ENCODE assay signal across 2 cellular contexts in the genomic region with DNA sequence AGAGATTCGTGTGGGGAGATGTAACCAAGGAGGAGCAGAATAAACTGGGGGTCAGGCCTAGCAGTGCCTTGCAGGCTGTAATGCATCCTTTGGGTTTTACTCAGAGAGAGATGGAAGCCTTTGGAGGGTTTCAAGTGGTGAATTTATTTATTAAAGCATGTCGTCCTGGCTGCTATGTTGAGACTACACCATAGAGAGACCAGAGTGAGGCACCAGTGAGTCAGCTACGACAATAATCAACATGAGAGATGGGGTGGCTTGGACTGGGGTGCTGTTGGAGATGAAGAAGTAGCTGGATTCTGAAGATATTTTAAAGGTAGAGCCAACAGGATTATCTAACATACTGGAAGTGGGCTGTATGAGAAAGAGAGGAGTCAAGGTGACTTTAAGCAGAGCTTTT.
TF ChIP-seq lines count a peak whose summit lies in the region.

No MANE protein-coding gene starts in this region.

TF ChIP-seq in Ishikawa, 13 proteins besides CTCF, POLR2A, EP300 and RAD21 (continued from another document):
- TF ChIP-seq, protein P1, sequence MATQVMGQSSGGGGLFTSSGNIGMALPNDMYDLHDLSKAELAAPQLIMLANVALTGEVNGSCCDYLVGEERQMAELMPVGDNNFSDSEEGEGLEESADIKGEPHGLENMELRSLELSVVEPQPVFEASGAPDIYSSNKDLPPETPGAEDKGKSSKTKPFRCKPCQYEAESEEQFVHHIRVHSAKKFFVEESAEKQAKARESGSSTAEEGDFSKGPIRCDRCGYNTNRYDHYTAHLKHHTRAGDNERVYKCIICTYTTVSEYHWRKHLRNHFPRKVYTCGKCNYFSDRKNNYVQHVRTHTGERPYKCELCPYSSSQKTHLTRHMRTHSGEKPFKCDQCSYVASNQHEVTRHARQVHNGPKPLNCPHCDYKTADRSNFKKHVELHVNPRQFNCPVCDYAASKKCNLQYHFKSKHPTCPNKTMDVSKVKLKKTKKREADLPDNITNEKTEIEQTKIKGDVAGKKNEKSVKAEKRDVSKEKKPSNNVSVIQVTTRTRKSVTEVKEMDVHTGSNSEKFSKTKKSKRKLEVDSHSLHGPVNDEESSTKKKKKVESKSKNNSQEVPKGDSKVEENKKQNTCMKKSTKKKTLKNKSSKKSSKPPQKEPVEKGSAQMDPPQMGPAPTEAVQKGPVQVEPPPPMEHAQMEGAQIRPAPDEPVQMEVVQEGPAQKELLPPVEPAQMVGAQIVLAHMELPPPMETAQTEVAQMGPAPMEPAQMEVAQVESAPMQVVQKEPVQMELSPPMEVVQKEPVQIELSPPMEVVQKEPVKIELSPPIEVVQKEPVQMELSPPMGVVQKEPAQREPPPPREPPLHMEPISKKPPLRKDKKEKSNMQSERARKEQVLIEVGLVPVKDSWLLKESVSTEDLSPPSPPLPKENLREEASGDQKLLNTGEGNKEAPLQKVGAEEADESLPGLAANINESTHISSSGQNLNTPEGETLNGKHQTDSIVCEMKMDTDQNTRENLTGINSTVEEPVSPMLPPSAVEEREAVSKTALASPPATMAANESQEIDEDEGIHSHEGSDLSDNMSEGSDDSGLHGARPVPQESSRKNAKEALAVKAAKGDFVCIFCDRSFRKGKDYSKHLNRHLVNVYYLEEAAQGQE (IDR thresholded peaks at IDR 0.05; ENCODE audit: low read depth): no peak
- TF ChIP-seq, protein P2, sequence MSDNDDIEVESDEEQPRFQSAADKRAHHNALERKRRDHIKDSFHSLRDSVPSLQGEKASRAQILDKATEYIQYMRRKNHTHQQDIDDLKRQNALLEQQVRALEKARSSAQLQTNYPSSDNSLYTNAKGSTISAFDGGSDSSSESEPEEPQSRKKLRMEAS (IDR thresholded peaks at IDR 0.05): no peak

TF ChIP-seq in WTC11, 78 proteins besides CTCF, POLR2A, EP300 and RAD21 (continued from another document):
- TF ChIP-seq RORB (CRISPR knock-in tag; IDR thresholded peaks at IDR 0.05): no peak
- TF ChIP-seq, protein P3, sequence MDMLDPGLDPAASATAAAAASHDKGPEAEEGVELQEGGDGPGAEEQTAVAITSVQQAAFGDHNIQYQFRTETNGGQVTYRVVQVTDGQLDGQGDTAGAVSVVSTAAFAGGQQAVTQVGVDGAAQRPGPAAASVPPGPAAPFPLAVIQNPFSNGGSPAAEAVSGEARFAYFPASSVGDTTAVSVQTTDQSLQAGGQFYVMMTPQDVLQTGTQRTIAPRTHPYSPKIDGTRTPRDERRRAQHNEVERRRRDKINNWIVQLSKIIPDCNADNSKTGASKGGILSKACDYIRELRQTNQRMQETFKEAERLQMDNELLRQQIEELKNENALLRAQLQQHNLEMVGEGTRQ (CRISPR knock-in tag; IDR thresholded peaks at IDR 0.05): no peak
- no peak for TF ChIP-seq NR3C1 (CRISPR knock-in tag; conservative IDR thresholded peaks at IDR 0.05; ENCODE audit: low read depth)
- no peak for TF ChIP-seq ZNF671 (CRISPR knock-in tag; IDR thresholded peaks at IDR 0.05)
- TF ChIP-seq IRF2 (CRISPR knock-in tag; IDR thresholded peaks at IDR 0.05; ENCODE audit: borderline replicate concordance, low read depth): no peak
- TF ChIP-seq, protein P4, sequence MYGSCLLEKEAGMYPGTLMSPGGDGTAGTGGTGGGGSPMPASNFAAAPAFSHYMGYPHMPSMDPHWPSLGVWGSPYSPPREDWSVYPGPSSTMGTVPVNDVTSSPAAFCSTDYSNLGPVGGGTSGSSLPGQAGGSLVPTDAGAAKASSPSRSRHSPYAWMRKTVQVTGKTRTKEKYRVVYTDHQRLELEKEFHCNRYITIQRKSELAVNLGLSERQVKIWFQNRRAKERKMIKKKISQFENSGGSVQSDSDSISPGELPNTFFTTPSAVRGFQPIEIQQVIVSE (CRISPR knock-in tag; IDR thresholded peaks at IDR 0.05; ENCODE audit: borderline replicate concordance): no peak
